ENCODE assay signal across 8 cellular contexts in genomic region chr3:169863458-169863899, GRCh38. TPM values are rescaled to one million over a fixed set of nuclear protein-coding genes. Genes with fewer than 3 reads are reported as not detected.
DNase-seq lines count a peak whose midpoint lies in the region; ATAC-seq, FAIRE-seq and TF ChIP-seq lines count a peak whose summit lies in the region.

No MANE protein-coding gene starts in this region.

- no peaks in the 10 kb centered on the region for H3K9me3 ChIP-seq in mesenchymal stem cell (ENCODE audit: control insufficient read depth, low read length)

- H3K23ac ChIP-seq in mesenchymal stem cell (ENCODE audit: low read length in 2 of 2): no peak overlapping the region

- FAIRE-seq in GM12892 (lab: Jason Lieb, UNC): peak; percentile 94

- H3K4ac ChIP-seq in mesenchymal stem cell (ENCODE audit: low read depth in 1 of 2, low read length in 2 of 2): no peak overlapping the region

- H3K4me3 ChIP-seq in mesenchymal stem cell (ENCODE audit: insufficient read depth in 1 of 2, low read depth in 1 of 2, low read length in 2 of 2): no peak overlapping the region

- peak overlapping the region in 1 of 2 experiments; percentile 21 for H3K18ac ChIP-seq in mesenchymal stem cell (ENCODE audit: low read depth in 1 of 2, low read length in 2 of 2)

- H3K14ac ChIP-seq in mesenchymal stem cell (ENCODE audit: low read length in 2 of 2): no peak overlapping the region

- no peak overlapping the region for H3K4me2 ChIP-seq in mesenchymal stem cell (ENCODE audit: low read length, poor library complexity, severe bottlenecking)

- H3K9me3 Mint-ChIP-seq in activated CD4-positive, alpha-beta memory T cell treated with anti-CD3 and anti-CD28 coated beads for 36 hours: no peaks in the 10 kb centered on the region

- H2BK120ac ChIP-seq in mesenchymal stem cell (ENCODE audit: low read depth, low read length): no peak overlapping the region

- WGBS in mesenchymal stem cell: 0% methylated on average over 5 of the region's 6 CpGs

- no peak overlapping the region for H2BK5ac ChIP-seq in mesenchymal stem cell (ENCODE audit: low read depth, low read length, poor library complexity, severe bottlenecking)

- DNase-seq in A172 (ENCODE audit: low spot score) (peak; percentile 79), GM12892 (ENCODE audit: insufficient read length) (no peak), NCI-H526 treated with DMSO at 0.1 percent for 48 hours (lab: John Stamatoyannopoulos, UW) (peak; percentile 62), ecto neural progenitor cell (ENCODE audit: low spot score) (peak; percentile 70), mesenchymal stem cell (peak; percentile 60)
- DNase-seq in activated CD4-positive, alpha-beta memory T cell treated with anti-CD3 and anti-CD28 coated beads for 36 hours: peak; percentile 79
- peak; percentile 33 to 40 for DNase-seq in stimulated activated CD8-positive, alpha-beta memory T cell treated with anti-CD3 and anti-CD28 coated beads, Interleukin-2, amount 100 ng/mL, for 48 hours (ENCODE audit: low read depth in 2 of 2)

- peaks cover 9 to 16% of the 10 kb centered on the region in 2 experiments for H3K27me3 ChIP-seq in mesenchymal stem cell (ENCODE audit: control insufficient read depth in 1 of 2, insufficient read depth in 1 of 2, low read length in 2 of 2)

- intact Hi-C loops in activated CD4-positive, alpha-beta memory T cell treated with anti-CD3 and anti-CD28 coated beads for 36 hours (cut with micrococcal nuclease): loop anchor here (1.0 to 10.0 kb wide), 7 partner anchors 100 to 949 kb away; partner anchors contain the start of genes CLDN11, GPR160, PHC3 and SEC62

- ATAC-seq in HG03378 (IDR thresholded peaks at IDR 0.05; ENCODE audit: unreplicated experiment): peak; percentile 69

- no peak overlapping the region for H4K8ac ChIP-seq in mesenchymal stem cell (ENCODE audit: low read length)

- no peaks in the 10 kb centered on the region for H3K79me1 ChIP-seq in mesenchymal stem cell (replicated peaks; ENCODE audit: low read length, poor library complexity, severe bottlenecking)

- no peak overlapping the region for H2BK12ac ChIP-seq in mesenchymal stem cell (ENCODE audit: low read length in 2 of 2)

- peaks cover 10% of the 10 kb centered on the region for H3K27me3 Mint-ChIP-seq in activated CD4-positive, alpha-beta memory T cell treated with anti-CD3 and anti-CD28 coated beads for 36 hours

- no peak overlapping the region for H3K9ac ChIP-seq in mesenchymal stem cell (ENCODE audit: low read length)

- H3K4me3 Mint-ChIP-seq in activated CD4-positive, alpha-beta memory T cell treated with anti-CD3 and anti-CD28 coated beads for 36 hours: no peak overlapping the region

- no peaks in the 10 kb centered on the region for H3K36me3 Mint-ChIP-seq in activated CD4-positive, alpha-beta memory T cell treated with anti-CD3 and anti-CD28 coated beads for 36 hours

- no peaks in the 10 kb centered on the region for H3K36me3 ChIP-seq in mesenchymal stem cell (ENCODE audit: control insufficient read depth in 1 of 2, insufficient read depth in 2 of 2, low read depth in 1 of 2, low read length in 2 of 2)

- H2AK5ac ChIP-seq in mesenchymal stem cell (ENCODE audit: low read length, severe bottlenecking): no peak overlapping the region

- H3K4me1 Mint-ChIP-seq in activated CD4-positive, alpha-beta memory T cell treated with anti-CD3 and anti-CD28 coated beads for 36 hours (ENCODE audit: low read depth): peaks cover 8% of the 10 kb centered on the region

- no peak overlapping the region for H2BK15ac ChIP-seq in mesenchymal stem cell (ENCODE audit: low read depth, poor library complexity, severe bottlenecking)

- H2AFZ ChIP-seq in mesenchymal stem cell (ENCODE audit: low read depth, low read length): no peak overlapping the region

- H4K91ac ChIP-seq in mesenchymal stem cell (ENCODE audit: low read length): no peak overlapping the region

- TF ChIP-seq POLR2A in GM12892 (IDR thresholded peaks at IDR 0.05; ENCODE audit: low read depth, low read length): no peak

- no peak overlapping the region for H3K27ac Mint-ChIP-seq in activated CD4-positive, alpha-beta memory T cell treated with anti-CD3 and anti-CD28 coated beads for 36 hours

- H3K27ac ChIP-seq in mesenchymal stem cell (ENCODE audit: low read length, poor library complexity, severe bottlenecking): no peak overlapping the region

- peaks cover 1% of the 10 kb centered on the region for H3K4me1 ChIP-seq in mesenchymal stem cell (ENCODE audit: control insufficient read depth, insufficient read depth, low read depth, low read length)

- CTCF ChIA-PET in activated CD4-positive, alpha-beta memory T cell treated with anti-CD3 and anti-CD28 coated beads for 36 hours (lab: Charles Lee): interaction anchor here (0.7 to 2.1 kb wide), 11 partner anchors 9 to 227 kb away, joined by 3 to 11 read pairs (median 4); no protein-coding TSS in a partner anchor

- POLR2A ChIA-PET in activated CD4-positive, alpha-beta memory T cell treated with anti-CD3 and anti-CD28 coated beads for 36 hours (lab: Charles Lee): no interaction called here

RNA-seq across cellular contexts. Expression of gene LRRC31, which starts 6.3 kb away (rescaled TPM):
- total RNA-seq in A172 (2014; rRNA removed; shearing (Covaris generic)): not detected in 2 replicates
- polyA plus RNA-seq in GM12892 (2012; ENCODE audit: missing spikeins): not detected
- total RNA-seq in activated CD4-positive, alpha-beta memory T cell treated with anti-CD3 and anti-CD28 coated beads for 36 hours: not detected
- polyA plus RNA-seq in mesenchymal stem cell (2013, experiment 1 of 2): not detected
- polyA plus RNA-seq in mesenchymal stem cell (2013, experiment 2 of 2): not detected

RNA-seq across cellular contexts. Expression of gene SAMD7, which starts 47.9 kb away (rescaled TPM):
- total RNA-seq in A172 (2014; rRNA removed; shearing (Covaris generic)): not detected in 2 replicates
- polyA plus RNA-seq in GM12892 (2012; ENCODE audit: missing spikeins): not detected
- total RNA-seq in activated CD4-positive, alpha-beta memory T cell treated with anti-CD3 and anti-CD28 coated beads for 36 hours: not detected
- polyA plus RNA-seq in mesenchymal stem cell (2013, experiment 1 of 2): not detected
- not detected for polyA plus RNA-seq in mesenchymal stem cell (2013, experiment 2 of 2)

RNA-seq across cellular contexts. Expression of gene LRRC34, which starts 50.8 kb away (rescaled TPM):
- total RNA-seq in A172 (2014; rRNA removed; shearing (Covaris generic)): not detected in 2 replicates
- polyA plus RNA-seq in GM12892 (2012; ENCODE audit: missing spikeins): 1.5 TPM
- 1 to 10 TPM; 2.8 to 2.9 TPM for total RNA-seq in activated CD4-positive, alpha-beta memory T cell treated with anti-CD3 and anti-CD28 coated beads for 36 hours
- 1.1 TPM for polyA plus RNA-seq in mesenchymal stem cell (2013, experiment 1 of 2)
- 1.2 TPM for polyA plus RNA-seq in mesenchymal stem cell (2013, experiment 2 of 2)

RNA-seq across cellular contexts. Expression of gene LRRIQ4, which starts 50.8 kb away (rescaled TPM):
- total RNA-seq in A172 (2014; rRNA removed; shearing (Covaris generic)): not detected in 2 replicates
- 0.13 TPM for polyA plus RNA-seq in GM12892 (2012; ENCODE audit: missing spikeins)
- total RNA-seq in activated CD4-positive, alpha-beta memory T cell treated with anti-CD3 and anti-CD28 coated beads for 36 hours: under 1 TPM in 1 of 2 experiments, not detected in 1; 0.14 TPM
- 0.04 TPM for polyA plus RNA-seq in mesenchymal stem cell (2013, experiment 1 of 2)
- polyA plus RNA-seq in mesenchymal stem cell (2013, experiment 2 of 2): not detected
